ENCODE assay signal across 25 cellular contexts in the genomic region with DNA sequence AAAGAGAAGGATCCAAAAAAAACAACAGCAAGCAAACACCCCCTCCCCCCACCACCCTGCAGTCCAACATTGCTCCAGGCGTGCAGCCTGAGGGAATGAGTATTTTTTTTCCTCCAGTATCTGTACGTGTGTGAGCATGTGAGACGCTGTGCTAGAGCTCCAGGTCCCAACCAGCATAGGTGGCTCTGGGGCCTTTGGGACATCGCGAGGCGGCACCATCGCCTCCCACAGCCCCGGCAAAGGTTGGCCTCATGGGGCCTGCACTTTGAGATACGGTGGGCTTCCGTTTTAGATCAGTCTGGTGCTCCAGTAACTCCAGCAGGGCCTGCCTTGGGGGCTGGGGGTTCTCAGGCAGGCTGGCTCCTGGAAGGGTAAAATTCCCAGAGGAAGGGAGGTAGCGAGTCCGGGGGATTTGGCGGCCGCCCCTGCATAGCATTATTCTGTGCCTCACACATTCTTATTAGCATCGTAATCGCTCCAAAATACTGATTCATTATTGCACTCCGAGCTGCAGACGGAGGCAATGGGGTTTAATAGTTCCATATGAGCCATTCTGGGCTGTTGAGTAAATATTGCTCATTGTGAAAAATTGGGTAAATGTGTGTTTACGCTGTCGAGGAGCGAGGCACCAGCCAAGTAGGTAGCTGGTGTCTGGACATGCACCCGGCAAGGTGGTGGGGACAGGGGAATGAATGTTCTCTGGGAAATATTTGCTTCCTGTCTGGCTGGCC. TPM values are rescaled to one million over a fixed set of nuclear protein-coding genes. Genes with fewer than 3 reads are reported as not detected.
A peak's percentile ranks its signal among the peaks of the same experiment; 100 is the strongest.
DNase-seq lines count a peak whose midpoint lies in the region; ATAC-seq and TF ChIP-seq lines count a peak whose summit lies in the region.
"Had no signal": no experiment of that assay in that cellular context is flagged by ENCODE, and none has a peak within 500 bp of the region (broad histone marks: within the 10 kb centered on the region; RNA-seq: fewer than 3 reads in every experiment).

No MANE protein-coding gene starts in this region.

- no peak for ATAC-seq in heart left ventricle
- ATAC-seq: activated naive CD8-positive, alpha-beta T cell treated with anti-CD3 and anti-CD28 coated beads, Interleukin-2, amount 50 U/mL, for 24 hours had no signal

- H3K9me3 Mint-ChIP-seq in MCF 10A (ENCODE audit: unreplicated experiment): no peaks in the 10 kb centered on the region
- H3K9me3 Mint-ChIP-seq: activated naive CD8-positive, alpha-beta T cell treated with anti-CD3 and anti-CD28 coated beads, Interleukin-2, amount 50 U/mL, for 24 hours; stimulated activated naive CD8-positive, alpha-beta T cell treated with anti-CD3 and anti-CD28 coated beads, Interleukin-15, Interleukin-2, amounts not matched to agents 100 ng/mL and 50 ng/mL, for 24 hours; type B pancreatic cell had no signal

- H3K27ac Mint-ChIP-seq in MCF 10A (ENCODE audit: low read depth, unreplicated experiment): peak overlapping the region; percentile 34
- H3K27ac Mint-ChIP-seq: activated naive CD8-positive, alpha-beta T cell treated with anti-CD3 and anti-CD28 coated beads, Interleukin-2, amount 50 U/mL, for 24 hours; stimulated activated naive CD8-positive, alpha-beta T cell treated with anti-CD3 and anti-CD28 coated beads, Interleukin-15, Interleukin-2, amounts not matched to agents 100 ng/mL and 50 ng/mL, for 24 hours; type B pancreatic cell had no signal

- CTCF ChIA-PET in MCF 10A (lab: Yijun Ruan, JAX): interaction anchor here (0.5 to 0.6 kb wide), 2 partner anchors 81 to 501 kb away, joined by 3 to 5 read pairs; no protein-coding TSS in a partner anchor

- TF ChIP-seq CTCF in MCF 10A (IDR thresholded peaks at IDR 0.05; ENCODE audit: unreplicated experiment) (no peak), breast epithelium (IDR thresholded peaks at IDR 0.05) (no peak), heart left ventricle (IDR thresholded peaks at IDR 0.05) (no peak)

- no peaks in the 10 kb centered on the region for H3K27me3 ChIP-seq in breast epithelium
- H3K27me3 ChIP-seq in heart left ventricle: peaks cover 0 to under 1% (median 0%) of the 10 kb centered on the region in 9 donors
- H3K27me3 ChIP-seq: cardiac muscle cell, SJCRH30 had no signal

- H3K4me3 ChIP-seq in breast epithelium: no peak overlapping the region
- H3K4me3 ChIP-seq in SK-N-MC: peak overlapping the region; percentile 54
- H3K4me3 ChIP-seq in heart left ventricle: no peak overlapping the region
- H3K4me3 ChIP-seq: cardiac muscle cell, SJCRH30 had no signal

- POLR2A ChIA-PET in MCF 10A (lab: Yijun Ruan, JAX): interaction anchor here (0.6 kb wide), 1 partner anchor 348 kb away, joined by 3 read pairs; no protein-coding TSS in a partner anchor

- WGBS in heart left ventricle, 4 donors: 66 to 79% (median 76%) methylated on average over 18 to 22 of the region's 22 CpGs

- peaks cover 25% of the 10 kb centered on the region for H3K4me1 Mint-ChIP-seq in MCF 10A (ENCODE audit: insufficient read depth, unreplicated experiment)

- DNase-seq in MCF 10A (ENCODE audit: unreplicated experiment) (peak; percentile 51), breast epithelium (ENCODE audit: low spot score in 2 of 2) (no peak), SK-N-MC (ENCODE audit: low read depth, low spot score) (peak; percentile 12), epithelial cell of prostate (ENCODE audit: low read depth, low spot score) (peak; percentile 92), heart left ventricle (no peak), NCI-H524 (lab: John Stamatoyannopoulos, UW) (no peak), NCI-H1930 (lab: John Stamatoyannopoulos, UW) (no peak), NCI-H526 (lab: John Stamatoyannopoulos, UW) (no peak)
- DNase-seq: activated CD4-positive, alpha-beta T cell treated with anti-CD3 and anti-CD28 coated beads, Interleukin-2, amount 50 U/mL, for 1 hour; activated CD8-positive, alpha-beta memory T cell treated with anti-CD3 and anti-CD28 coated beads, Interleukin-2, amount 50 U/mL, for 4 hours; activated naive CD8-positive, alpha-beta T cell treated with anti-CD3 and anti-CD28 coated beads, Interleukin-2, amount 50 U/mL, for 24 hours; Calu3; mammary epithelial cell; SJCRH30; stimulated activated CD4-positive, alpha-beta T cell treated with anti-CD3 and anti-CD28 coated beads, Interleukin-4, amount 100 ng/mL, for 1 hour; WERI-Rb-1 had no signal

- H3K4me1 ChIP-seq in breast epithelium (no peaks in the 10 kb centered on the region), heart left ventricle (peaks cover 0 to 8% (median 0%) of the 10 kb centered on the region in 12 donors)
- H3K4me1 ChIP-seq: SJCRH30 had no signal

- no TSS peak for BruUV-seq in MCF 10A (replicated peaks; lab: Mats Ljungman, UMichigan)

- intact Hi-C loops in MCF 10A (cut with micrococcal nuclease): no loop called here
- intact Hi-C loops in breast epithelium (cut with DNase I; ENCODE audit: low total_unique reads): no loop called here
- intact Hi-C loops in heart left ventricle (cut with DNase I): no loop called here

- H3K9ac ChIP-seq in SK-N-MC (ENCODE audit: insufficient read length): no peak overlapping the region

- no peak overlapping the region for H3K27ac ChIP-seq in breast epithelium
- peak overlapping the region; percentile 58 for H3K27ac ChIP-seq in SK-N-MC
- H3K27ac ChIP-seq in epithelial cell of prostate: peak overlapping the region; percentile 97
- H3K27ac ChIP-seq in heart left ventricle: no peak overlapping the region
- H3K27ac ChIP-seq: 22Rv1, cardiac muscle cell, SJCRH30, WERI-Rb-1 had no signal

- TF ChIP-seq POLR2A in breast epithelium (IDR thresholded peaks at IDR 0.05): no peak
- TF ChIP-seq POLR2A in heart left ventricle (IDR thresholded peaks at IDR 0.05): no peak

- no peaks in the 10 kb centered on the region for H3K27me3 Mint-ChIP-seq in MCF 10A (ENCODE audit: insufficient read depth, unreplicated experiment)
- H3K27me3 Mint-ChIP-seq: activated naive CD8-positive, alpha-beta T cell treated with anti-CD3 and anti-CD28 coated beads, Interleukin-2, amount 50 U/mL, for 24 hours; stimulated activated naive CD8-positive, alpha-beta T cell treated with anti-CD3 and anti-CD28 coated beads, Interleukin-15, Interleukin-2, amounts not matched to agents 100 ng/mL and 50 ng/mL, for 24 hours had no signal

- peaks cover 10% of the 10 kb centered on the region for H3K36me3 Mint-ChIP-seq in MCF 10A (ENCODE audit: insufficient read depth, unreplicated experiment)
- H3K36me3 Mint-ChIP-seq: type B pancreatic cell had no signal

- peak overlapping the region; percentile 29 for H3K4me3 Mint-ChIP-seq in MCF 10A (ENCODE audit: unreplicated experiment)
- H3K4me3 Mint-ChIP-seq: activated naive CD8-positive, alpha-beta T cell treated with anti-CD3 and anti-CD28 coated beads, Interleukin-2, amount 50 U/mL, for 24 hours; dendritic cell treated with granulocyte-macrophage colony-stimulating factor and Interleukin-4, amounts not matched to agents 40 ng/mL and 50 ng/mL, for 4 days; stimulated activated naive CD8-positive, alpha-beta T cell treated with anti-CD3 and anti-CD28 coated beads, Interleukin-15, Interleukin-2, amounts not matched to agents 100 ng/mL and 50 ng/mL, for 24 hours; type B pancreatic cell had no signal

- H3K36me3 ChIP-seq in breast epithelium (no peaks in the 10 kb centered on the region), SK-N-MC (ENCODE audit: insufficient read depth, low read length) (no peaks in the 10 kb centered on the region), heart left ventricle (no peaks in the 10 kb centered on the region)
- H3K36me3 ChIP-seq: cardiac muscle cell, SJCRH30, WERI-Rb-1 had no signal

- H3K9me3 ChIP-seq in breast epithelium: no peaks in the 10 kb centered on the region
- no peaks in the 10 kb centered on the region for H3K9me3 ChIP-seq in SK-N-MC (ENCODE audit: low read depth, low read length)
- peaks cover 0 to 4% (median 0%) of the 10 kb centered on the region in 12 donors for H3K9me3 ChIP-seq in heart left ventricle
- H3K9me3 ChIP-seq: SJCRH30 had no signal

RNA-seq across cellular contexts. Expression of a gene that starts 29.5 kb away (rescaled TPM):
- total RNA-seq in MCF 10A (2022) (0.29 and 0.61 TPM in 2 replicates), breast epithelium (under 1 TPM in 2 of 3 donors, not detected in 1; under 0.01 to 0.16 TPM), heart left ventricle (under 1 TPM in 6 of 9 donors, not detected in 3; 0.02 to 0.22 (median 0.15) TPM)
- polyA plus RNA-seq in heart left ventricle: not detected
- total RNA-seq: Calu3, epithelial cell of proximal tubule, LHCN-M2, mammary epithelial cell, SJCRH30 had no signal
- polyA plus RNA-seq: BJ, keratinocyte, mammary epithelial cell had no signal

Comparison
In these comparisons a context has a peak if more than half of its experiments do, and no peak if none do; other contexts are left out.
1. DNase-seq: peak in MCF 10A (single experiment), SK-N-MC (single experiment) and epithelial cell of prostate (single experiment); none in breast epithelium (0 of 2), heart left ventricle (0 of 5), NCI-H524 (0 of 2), NCI-H1930 (0 of 2) and NCI-H526 (0 of 2).
2. H3K27ac ChIP-seq: peak in SK-N-MC (single experiment) and epithelial cell of prostate (single experiment); none in breast epithelium (0 of 2) and heart left ventricle (0 of 12).